17 cellular contexts compared by ENCODE assay signal in the genomic region with DNA sequence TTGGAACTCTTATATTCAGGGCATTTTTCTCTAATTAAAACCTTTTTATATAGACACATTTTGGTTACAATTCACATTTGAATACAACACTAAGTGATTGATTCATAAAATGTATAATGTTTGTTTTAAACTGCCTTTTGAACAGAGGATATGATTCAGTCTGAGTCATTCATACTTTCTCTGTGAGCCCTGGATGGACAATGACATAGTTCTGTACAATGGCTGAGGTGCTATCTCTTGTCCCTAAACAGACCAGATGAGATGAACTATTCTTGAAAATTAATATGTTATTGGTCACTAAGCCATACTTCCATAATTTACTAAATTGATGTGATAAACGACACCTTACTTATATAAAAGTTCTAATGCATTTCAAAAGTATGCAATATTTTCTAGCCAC.
A peak's percentile ranks its signal among the peaks of the same experiment; 100 is the strongest.
DNase-seq lines count a peak whose midpoint lies in the region; ATAC-seq, FAIRE-seq and TF ChIP-seq lines count a peak whose summit lies in the region.
"Had no signal": no experiment of that assay in that cellular context is flagged by ENCODE, and none has a peak within 500 bp of the region (broad histone marks: within the 10 kb centered on the region; RNA-seq: fewer than 3 reads in every experiment).

No MANE protein-coding gene starts in this region.

- peak; percentile 4 for DNase-seq in AG20443 (ENCODE audit: low spot score)
- DNase-seq in HTR-8/SVneo (ENCODE audit: insufficient read length, low spot score), result peak; percentile 6
- DNase-seq in K562 (ENCODE audit: extremely low read depth in 1 of 4, low spot score in 3 of 4), result no peak
- DNase-seq in iris pigment epithelial cell (ENCODE audit: low read depth), result peak; percentile 72
- DNase-seq in activated CD8-positive, alpha-beta memory T cell treated with anti-CD3 and anti-CD28 coated beads, Interleukin-2, amount 50 U/mL, for 48 hours, result no peak
- DNase-seq in DMS114 treated with DMSO at 0.1 percent for 48 hours (lab: John Stamatoyannopoulos, UW; ENCODE audit: unreplicated experiment), result no peak
- DNase-seq in GM13977 (ENCODE audit: low spot score), result no peak
- DNase-seq: colonic mucosa; NCI-H1092 treated with DMSO at 0.1 percent for 48 hours; NCI-H226; stimulated activated CD4-positive, alpha-beta T cell treated with anti-CD3 and anti-CD28 coated beads, Interleukin-1b, Interleukin-23, amount 100 ng/mL, for 48 hours; stimulated activated CD8-positive, alpha-beta memory T cell treated with anti-CD3 and anti-CD28 coated beads, Interleukin-4, amount 100 ng/mL, for 48 hours; upper lobe of right lung had no signal

- no peaks in the 10 kb centered on the region for H3K9me3 ChIP-seq in K562 (replicated peaks; ENCODE audit: control insufficient read depth, insufficient read depth, low read depth, low read length)
- H3K9me3 ChIP-seq: colonic mucosa, HAP-1, upper lobe of right lung had no signal

- in situ Hi-C loops in K562 (cut with MboI) (no loop called here), GM13977 (cut with MboI; ENCODE audit: low pct_unique_long_range_greater_than_20kb, low sequenced_read_pairs, unreplicated experiment) (no loop called here)

- POLR2A ChIA-PET in K562 (lab: Yijun Ruan, JAX), result no interaction called here

- no peak for TF ChIP-seq RAD21 in K562 (CRISPR knock-in tag; conservative IDR thresholded peaks at IDR 0.05 in 1 of 2, IDR thresholded peaks at IDR 0.05 in 1 of 2)

- CTCF ChIA-PET in K562 (lab: Yijun Ruan, JAX; ENCODE audit: low intra/inter-chr PET ratio), result no interaction called here

- H2AFZ ChIP-seq in K562 (ENCODE audit: low read depth, low read length), result no peak overlapping the region

- H3K27me3 ChIP-seq in K562 (ENCODE audit: control insufficient read depth in 2 of 2, insufficient read depth in 2 of 2, low read length in 2 of 2), result no peaks in the 10 kb centered on the region; a peak in 1 of 5 replicates
- H3K27me3 ChIP-seq: colonic mucosa, upper lobe of right lung had no signal

- no peak overlapping the region for H3K9ac ChIP-seq in K562 (ENCODE audit: insufficient read depth in 1 of 2, low read depth in 2 of 2, low read length in 2 of 2)

- no peak for TF ChIP-seq EP300 in K562 (IDR thresholded peaks at IDR 0.05; ENCODE audit: low read length)

- H3K79me2 ChIP-seq in K562 (ENCODE audit: control insufficient read depth, insufficient read depth, low read length), result no peaks in the 10 kb centered on the region

- no peak overlapping the region for H3K4me3 ChIP-seq in K562
- H3K4me3 ChIP-seq: colonic mucosa, HAP-1, upper lobe of right lung had no signal

- no peak for ATAC-seq in K562
- ATAC-seq in GM19452 (IDR thresholded peaks at IDR 0.05; ENCODE audit: unreplicated experiment), result no peak
- ATAC-seq: activated naive CD4-positive, alpha-beta T cell treated with anti-CD3 and anti-CD28 coated beads, Interleukin-2, amount 50 U/mL, for 72 hours; upper lobe of right lung had no signal

- H3K4me2 ChIP-seq in K562 (ENCODE audit: insufficient read depth, low read length), result no peak overlapping the region

- H3K27ac ChIP-seq in K562 (ENCODE audit: extremely low read depth, low read depth, low read length), result no peak overlapping the region
- H3K27ac ChIP-seq: colonic mucosa, upper lobe of right lung, VCaP had no signal

- TF ChIP-seq CTCF in K562 (IDR thresholded peaks at IDR 0.05 in 2 of 3, conservative IDR thresholded peaks at IDR 0.05 in 1 of 3; ENCODE audit: insufficient read depth in 2 of 3, low read depth in 1 of 3, low read length in 3 of 3) (no peak), GM13977 (IDR thresholded peaks at IDR 0.05; ENCODE audit: extremely low read depth, insufficient read depth, missing control alignments) (no peak)

- H3K36me3 ChIP-seq in K562 (ENCODE audit: control insufficient read depth, insufficient read depth, low read length), result no peaks in the 10 kb centered on the region
- H3K36me3 ChIP-seq: colonic mucosa, HAP-1, upper lobe of right lung had no signal

- intact Hi-C loops in K562 (cut with micrococcal nuclease), result no loop called here

- BruUV-seq in K562 (replicated peaks; lab: Mats Ljungman, UMichigan), result no TSS peak

- WGBS in K562 (ENCODE audit: insufficient coverage, low coverage, missing lambda C conversion rate), result 0% methylated on average over 1 of the region's 1 CpG

- FAIRE-seq in HTR-8/SVneo (lab: Jason Lieb, UNC) (no peak), K562 (lab: Jason Lieb, UNC) (no peak)

- H3K4me1 ChIP-seq in K562 (replicated peaks in 1 of 2; ENCODE audit: control insufficient read depth in 2 of 2, insufficient read depth in 2 of 2, low read length in 2 of 2), result no peaks in the 10 kb centered on the region
- H3K4me1 ChIP-seq: colonic mucosa, HAP-1, upper lobe of right lung had no signal

- no peaks in the 10 kb centered on the region for H4K20me1 ChIP-seq in K562 (replicated peaks; ENCODE audit: control insufficient read depth, insufficient read depth, low read length)

- H3K9me1 ChIP-seq in K562 (ENCODE audit: control insufficient read depth, insufficient read depth, low read length), result no peaks in the 10 kb centered on the region

- no peak for TF ChIP-seq POLR2A in K562 (conservative IDR thresholded peaks at IDR 0.05)

TF ChIP-seq in K562, 482 proteins besides CTCF, POLR2A, EP300 and RAD21:
- peak; percentile 79 for TF ChIP-seq FOSL1 (tag; conservative IDR thresholded peaks at IDR 0.05)
- no peak for TF ChIP-seq ZNF224 (CRISPR knock-in tag; IDR thresholded peaks at IDR 0.05)

Comparison
In these comparisons a context has a peak if more than half of its experiments do, and no peak if none do; other contexts are left out.
1. DNase-seq: peak in AG20443 (single experiment), HTR-8/SVneo (single experiment) and iris pigment epithelial cell (single experiment); none in K562 (0 of 4), activated CD8-positive, alpha-beta memory T cell treated with anti-CD3 and anti-CD28 coated beads, Interleukin-2, amount 50 U/mL, for 48 hours (single experiment), DMS114 treated with DMSO at 0.1 percent for 48 hours (single experiment) and GM13977 (single experiment).